ENCODE assay signal across 8 cellular contexts in genomic region chr14:92106095-92106937, GRCh38. TPM values are rescaled to one million over a fixed set of nuclear protein-coding genes. Genes with fewer than 3 reads are reported as not detected.
DNase-seq lines count a peak whose midpoint lies in the region; ATAC-seq and TF ChIP-seq lines count a peak whose summit lies in the region.

TSS of gene ATXN3 (minus strand) at chr14:92106582. CDS start at chr14:92106552, 30 bp downstream.

- H3K27me3 Mint-ChIP-seq in activated naive CD8-positive, alpha-beta T cell: no peaks in the 10 kb centered on the region
- peaks cover 7% of the 10 kb centered on the region for H3K27me3 Mint-ChIP-seq in osteocyte (ENCODE audit: unreplicated experiment)

- peak within 1 kb of the TSS; percentile 93 for H3K4me3 ChIP-seq in thymus (ENCODE audit: low read length)

- H3K4me1 Mint-ChIP-seq in activated naive CD8-positive, alpha-beta T cell (ENCODE audit: low read depth): peaks cover 56% of the 10 kb centered on the region
- H3K4me1 Mint-ChIP-seq in osteocyte (ENCODE audit: unreplicated experiment): peaks cover 19% of the 10 kb centered on the region

- DNase-seq in NCI-H1092 treated with DMSO at 0.1 percent for 48 hours (lab: John Stamatoyannopoulos, UW): peak; percentile 97
- peak; percentile 59 for DNase-seq in SKM-1 (lab: John Stamatoyannopoulos, UW; ENCODE audit: unreplicated experiment)
- DNase-seq in head of caudate nucleus: peak; percentile 96 to 100 (median 99)
- DNase-seq in osteocyte (ENCODE audit: extremely low spot score, unreplicated experiment): peak; percentile 98

- TF ChIP-seq CTCF in GM12801 (IDR thresholded peaks at IDR 0.05; ENCODE audit: extremely low read depth, insufficient read length): peak; percentile 63
- TF ChIP-seq CTCF in osteocyte (IDR thresholded peaks at IDR 0.05): peak; percentile 82

- H3K27ac Mint-ChIP-seq in activated naive CD8-positive, alpha-beta T cell: peak within 1 kb of the TSS; percentile 95
- peak within 1 kb of the TSS; percentile 97 for H3K27ac Mint-ChIP-seq in osteocyte (ENCODE audit: unreplicated experiment)

- peak within 1 kb of the TSS; percentile 100 for H3K4me3 Mint-ChIP-seq in activated naive CD8-positive, alpha-beta T cell
- peak within 1 kb of the TSS; percentile 99 for H3K4me3 Mint-ChIP-seq in osteocyte (ENCODE audit: unreplicated experiment)

- no peaks in the 10 kb centered on the region for H3K9me3 Mint-ChIP-seq in activated naive CD8-positive, alpha-beta T cell (ENCODE audit: low read depth)
- no peaks in the 10 kb centered on the region for H3K9me3 Mint-ChIP-seq in osteocyte (ENCODE audit: unreplicated experiment)

- ATAC-seq in HG02610 (IDR thresholded peaks at IDR 0.05; ENCODE audit: unreplicated experiment): peak; percentile 89

- intact Hi-C loops in head of caudate nucleus (cut with DNase I): loop anchor here (2.0 kb wide), 1 partner anchor 66 kb away; the partner anchor contains the start of gene TRIP11

- no peaks in the 10 kb centered on the region for H3K36me3 Mint-ChIP-seq in activated naive CD8-positive, alpha-beta T cell
- H3K36me3 Mint-ChIP-seq in osteocyte (ENCODE audit: unreplicated experiment): no peaks in the 10 kb centered on the region

- H3K27me3 ChIP-seq in thymus (ENCODE audit: control insufficient read depth, insufficient read depth): no peaks in the 10 kb centered on the region

- WGBS in thymus: under 1% methylated on average over 66 of the region's 66 CpGs

- H3K27ac ChIP-seq in thymus (ENCODE audit: low read depth): peak within 1 kb of the TSS; percentile 98

- H3K4me1 ChIP-seq in thymus (ENCODE audit: control insufficient read depth, insufficient read depth, low read length): peaks cover 16% of the 10 kb centered on the region

- no peaks in the 10 kb centered on the region for H3K36me3 ChIP-seq in thymus (ENCODE audit: control insufficient read depth, insufficient read depth)

- no peaks in the 10 kb centered on the region for H3K9me3 ChIP-seq in thymus (ENCODE audit: control insufficient read depth)

RNA-seq across cellular contexts. Expression of gene ATXN3, which starts in this region (rescaled TPM):
- 35.7 and 41.9 TPM in 2 replicates for total RNA-seq in osteocyte
- polyA plus RNA-seq in thymus: 32.3 TPM

Comparison
In these comparisons a context has a peak if more than half of its experiments do, and no peak if none do; other contexts are left out.
1. Peak in every context shown above with its lines: DNase-seq, ATAC-seq, H3K4me3 ChIP-seq and H3K27ac ChIP-seq.